Comparison of ENCODE assay signal across 9 cellular contexts in the genomic region with DNA sequence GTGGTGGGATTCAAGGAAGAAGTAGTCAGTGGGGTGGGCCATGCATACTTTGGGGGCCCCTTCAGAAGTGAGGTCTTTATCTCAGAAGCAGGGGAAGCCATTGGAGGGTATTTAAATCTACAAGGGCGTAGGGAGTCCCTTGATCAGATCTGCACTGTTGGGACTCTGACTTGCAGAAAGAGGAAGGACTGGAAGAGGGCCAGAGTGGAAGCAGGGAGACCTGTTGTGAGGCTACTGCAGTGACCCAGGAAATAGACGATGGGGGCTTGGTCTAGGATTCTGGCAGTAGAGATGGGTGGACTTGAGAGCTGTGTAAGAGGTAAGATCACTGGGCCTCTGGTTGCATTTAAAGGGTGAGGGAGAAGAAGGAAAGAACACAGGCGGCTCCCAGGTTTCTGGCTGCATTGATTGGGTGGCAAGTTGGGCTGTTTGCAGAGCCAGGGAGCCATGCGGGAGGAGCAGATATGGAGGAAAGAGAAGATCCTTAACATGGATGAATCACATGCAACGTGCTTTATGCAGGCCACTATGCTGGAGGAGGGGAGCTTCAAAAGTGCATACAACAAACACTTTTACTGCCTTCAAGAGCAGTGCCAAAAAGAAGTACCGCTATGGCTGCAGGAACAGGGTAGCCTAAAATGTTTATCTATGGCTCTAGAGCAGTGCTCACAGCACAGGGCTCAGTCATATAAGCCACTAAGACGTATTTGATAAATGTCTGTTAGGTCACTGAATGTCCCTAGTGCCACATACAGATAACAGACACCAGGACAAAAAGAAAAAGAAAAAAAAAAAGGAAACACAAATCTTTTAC. TPM values are rescaled to one million over a fixed set of nuclear protein-coding genes. Genes with fewer than 3 reads are reported as not detected.
DNase-seq lines count a peak whose midpoint lies in the region; ATAC-seq and TF ChIP-seq lines count a peak whose summit lies in the region.
"Had no signal": no experiment of that assay in that cellular context is flagged by ENCODE, and none has a peak within 500 bp of the region (broad histone marks: within the 10 kb centered on the region; RNA-seq: fewer than 3 reads in every experiment).

No MANE protein-coding gene starts in this region.

- no peaks in the 10 kb centered on the region for H3F3A ChIP-seq in PC-3 (ENCODE audit: low read length, unreplicated experiment)

- H3K9me3 ChIP-seq in PC-3 (ENCODE audit: low read length) (no peaks in the 10 kb centered on the region), endocrine pancreas (ENCODE audit: control insufficient read depth, low read length) (no peaks in the 10 kb centered on the region)

- H3K27ac ChIP-seq in PC-3 (ENCODE audit: low read length) (no peak overlapping the region), rectal smooth muscle tissue (ENCODE audit: low read depth, low read length) (no peak overlapping the region)

- no peak for TF ChIP-seq CTCF in PC-3 (conservative IDR thresholded peaks at IDR 0.05; ENCODE audit: low read depth, low read length)

- peak overlapping the region; percentile 98 for H3K4me2 ChIP-seq in PC-3 (ENCODE audit: low read length)

- H3K9me2 ChIP-seq in PC-3 (replicated peaks; ENCODE audit: low read length) = no peaks in the 10 kb centered on the region

- intact Hi-C loops in PC-3 (cut with micrococcal nuclease) = no loop called here

- CTCF ChIA-PET in PC-3 (lab: Charles Lee) = no interaction called here

- H3K79me2 ChIP-seq in PC-3 (ENCODE audit: low read length) = peaks cover 66% of the 10 kb centered on the region

- no peaks in the 10 kb centered on the region for H4K20me1 ChIP-seq in PC-3 (ENCODE audit: low read length)

- H3K27me3 ChIP-seq in PC-3 (ENCODE audit: low read length) (no peaks in the 10 kb centered on the region), endocrine pancreas (ENCODE audit: control insufficient read depth, insufficient read depth, low read length) (no peaks in the 10 kb centered on the region), rectal smooth muscle tissue (ENCODE audit: control insufficient read depth, insufficient read depth, low read length) (no peaks in the 10 kb centered on the region)

- no peaks in the 10 kb centered on the region; the same call in 1 of the 2 replicates for H3K36me3 ChIP-seq in PC-3 (ENCODE audit: low read depth, low read length)
- no peaks in the 10 kb centered on the region for H3K36me3 ChIP-seq in endocrine pancreas (ENCODE audit: control insufficient read depth, insufficient read depth, low read length)
- H3K36me3 ChIP-seq in rectal smooth muscle tissue (ENCODE audit: control insufficient read depth, insufficient read depth, low read length) = no peaks in the 10 kb centered on the region

- DNase-seq in GF-D8 (lab: John Stamatoyannopoulos, UW) (peak; percentile 18), PC-3 (peak; percentile 18), SHP77 (lab: John Stamatoyannopoulos, UW) (no peak), D341Med (ENCODE audit: low spot score) (no peak)
- DNase-seq: activated CD4-positive, CD25-positive, alpha-beta regulatory T cell treated with anti-CD3 and anti-CD28 coated beads, Interleukin-2, amount 50 U/mL, for 72 hours had no signal

- ATAC-seq in PC-3 (no peak), HG03342 (IDR thresholded peaks at IDR 0.05; ENCODE audit: unreplicated experiment) (no peak), GM21576 (IDR thresholded peaks at IDR 0.05; ENCODE audit: unreplicated experiment) (no peak)

- H3K4me1 ChIP-seq in PC-3 (ENCODE audit: insufficient read depth, low read length) (peaks cover 31% of the 10 kb centered on the region), endocrine pancreas (ENCODE audit: control insufficient read depth, insufficient read depth, low read length) (no peaks in the 10 kb centered on the region), rectal smooth muscle tissue (ENCODE audit: control insufficient read depth, insufficient read depth, low read length) (peaks cover 8% of the 10 kb centered on the region)

- BruUV-seq in PC-3 (replicated peaks; lab: Mats Ljungman, UMichigan) = no TSS peak

- POLR2A ChIA-PET in PC-3 (lab: Charles Lee; ENCODE audit: unreplicated experiment) = no interaction called here

- H2AFZ ChIP-seq in PC-3 (ENCODE audit: low read length) = peak overlapping the region; percentile 99

- H3K4me3 ChIP-seq in PC-3 (ENCODE audit: low read length) (peak overlapping the region; percentile 99), endocrine pancreas (ENCODE audit: control insufficient read depth, insufficient read depth, low read length) (peak overlapping the region; percentile 38), rectal smooth muscle tissue (ENCODE audit: low read length) (peak overlapping the region; percentile 93)

- H3K9ac ChIP-seq in PC-3 (ENCODE audit: low read length) = peak overlapping the region; percentile 89
- no peak overlapping the region for H3K9ac ChIP-seq in endocrine pancreas (ENCODE audit: control insufficient read depth, insufficient read depth, low read length)
- H3K9ac ChIP-seq in rectal smooth muscle tissue (ENCODE audit: low read length) = no peak overlapping the region

RNA-seq across cellular contexts. Expression of gene SFXN5, which starts 2.3 kb away (rescaled TPM):
- 22.0 and 30.7 TPM in 2 replicates for total RNA-seq in PC-3 (2014; rRNA removed)

RNA-seq across cellular contexts. Expression of gene RAB11FIP5, which starts 43.5 kb away (rescaled TPM):
- 26.6 and 36.9 TPM in 2 replicates for total RNA-seq in PC-3 (2014; rRNA removed)

Comparison
In these comparisons a context has a peak if more than half of its experiments do, and no peak if none do; other contexts are left out.
1. DNase-seq: peak in GF-D8 (single experiment) and PC-3 (single experiment); none in SHP77 (0 of 2) and D341Med (single experiment).
2. H3K4me3 ChIP-seq: peak in every context shown above with its lines; median percentile 99 in PC-3; 93 in rectal smooth muscle tissue; 38 in endocrine pancreas.